ENCODE assay signal across 2 cellular contexts in the genomic region with DNA sequence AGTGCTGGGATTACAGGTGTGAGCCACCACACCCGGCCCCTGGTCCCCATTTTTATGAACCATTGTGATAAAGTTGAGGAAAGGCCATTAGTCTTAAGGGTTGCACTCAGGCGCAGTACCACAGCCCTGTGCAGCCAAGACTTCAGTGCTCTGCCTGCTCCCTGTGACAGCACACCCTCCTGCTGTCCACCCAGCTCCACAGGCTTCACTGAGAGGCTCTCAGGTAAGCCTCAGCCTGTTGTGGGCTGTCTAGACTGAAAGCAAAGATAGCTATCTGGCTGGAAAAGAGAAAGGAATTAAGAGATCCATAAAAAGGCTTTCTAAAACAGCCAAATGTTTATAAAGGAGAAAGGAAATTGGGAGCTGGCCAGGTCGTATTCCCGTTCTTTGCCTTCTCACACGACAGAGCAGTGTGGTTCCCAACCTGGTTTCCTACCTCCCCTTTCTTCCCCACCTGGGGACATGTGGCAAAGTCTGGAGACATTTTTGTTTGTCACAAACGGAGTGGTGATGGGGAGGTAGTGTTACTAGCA.
TF ChIP-seq lines count a peak whose summit lies in the region.

No MANE protein-coding gene starts in this region.

TF ChIP-seq in H1, 55 proteins besides CTCF, POLR2A, EP300 and RAD21:
- TF ChIP-seq BRCA1 (IDR thresholded peaks at IDR 0.05; ENCODE audit: low read depth, low read length) (no peak), SIX5 (IDR thresholded peaks at IDR 0.05; ENCODE audit: low read depth, low read length) (no peak), SIRT6 (IDR thresholded peaks at IDR 0.05; ENCODE audit: low read length) (no peak), JUN (IDR thresholded peaks at IDR 0.05; ENCODE audit: low read depth, low read length) (no peak), KDM4A (IDR thresholded peaks at IDR 0.05; ENCODE audit: low read depth, low read length, severe bottlenecking) (no peak), HDAC6 (IDR thresholded peaks at IDR 0.05; ENCODE audit: low read depth, low read length) (no peak), MAFK (IDR thresholded peaks at IDR 0.05; ENCODE audit: low read depth, low read length) (no peak), CREB1 (IDR thresholded peaks at IDR 0.05) (no peak), ASH2L (IDR thresholded peaks at IDR 0.05; ENCODE audit: low read length) (no peak), BCL11A (IDR thresholded peaks at IDR 0.05; ENCODE audit: low read depth in 2 of 2, low read length in 2 of 2) (no peak), PHF8 (conservative IDR thresholded peaks at IDR 0.05; ENCODE audit: low read depth, low read length) (no peak), TEAD4 (IDR thresholded peaks at IDR 0.05; ENCODE audit: low read depth, low read length) (no peak)
- TF ChIP-seq, protein P1, sequence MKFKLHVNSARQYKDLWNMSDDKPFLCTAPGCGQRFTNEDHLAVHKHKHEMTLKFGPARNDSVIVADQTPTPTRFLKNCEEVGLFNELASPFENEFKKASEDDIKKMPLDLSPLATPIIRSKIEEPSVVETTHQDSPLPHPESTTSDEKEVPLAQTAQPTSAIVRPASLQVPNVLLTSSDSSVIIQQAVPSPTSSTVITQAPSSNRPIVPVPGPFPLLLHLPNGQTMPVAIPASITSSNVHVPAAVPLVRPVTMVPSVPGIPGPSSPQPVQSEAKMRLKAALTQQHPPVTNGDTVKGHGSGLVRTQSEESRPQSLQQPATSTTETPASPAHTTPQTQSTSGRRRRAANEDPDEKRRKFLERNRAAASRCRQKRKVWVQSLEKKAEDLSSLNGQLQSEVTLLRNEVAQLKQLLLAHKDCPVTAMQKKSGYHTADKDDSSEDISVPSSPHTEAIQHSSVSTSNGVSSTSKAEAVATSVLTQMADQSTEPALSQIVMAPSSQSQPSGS (IDR thresholded peaks at IDR 0.05; ENCODE audit: low read length), result no peak
- TF ChIP-seq, protein P2, sequence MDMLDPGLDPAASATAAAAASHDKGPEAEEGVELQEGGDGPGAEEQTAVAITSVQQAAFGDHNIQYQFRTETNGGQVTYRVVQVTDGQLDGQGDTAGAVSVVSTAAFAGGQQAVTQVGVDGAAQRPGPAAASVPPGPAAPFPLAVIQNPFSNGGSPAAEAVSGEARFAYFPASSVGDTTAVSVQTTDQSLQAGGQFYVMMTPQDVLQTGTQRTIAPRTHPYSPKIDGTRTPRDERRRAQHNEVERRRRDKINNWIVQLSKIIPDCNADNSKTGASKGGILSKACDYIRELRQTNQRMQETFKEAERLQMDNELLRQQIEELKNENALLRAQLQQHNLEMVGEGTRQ (IDR thresholded peaks at IDR 0.05; ENCODE audit: low read length), result no peak

TF ChIP-seq in HEK293T, 16 proteins besides CTCF, POLR2A, EP300 and RAD21:
- TF ChIP-seq, protein P3, sequence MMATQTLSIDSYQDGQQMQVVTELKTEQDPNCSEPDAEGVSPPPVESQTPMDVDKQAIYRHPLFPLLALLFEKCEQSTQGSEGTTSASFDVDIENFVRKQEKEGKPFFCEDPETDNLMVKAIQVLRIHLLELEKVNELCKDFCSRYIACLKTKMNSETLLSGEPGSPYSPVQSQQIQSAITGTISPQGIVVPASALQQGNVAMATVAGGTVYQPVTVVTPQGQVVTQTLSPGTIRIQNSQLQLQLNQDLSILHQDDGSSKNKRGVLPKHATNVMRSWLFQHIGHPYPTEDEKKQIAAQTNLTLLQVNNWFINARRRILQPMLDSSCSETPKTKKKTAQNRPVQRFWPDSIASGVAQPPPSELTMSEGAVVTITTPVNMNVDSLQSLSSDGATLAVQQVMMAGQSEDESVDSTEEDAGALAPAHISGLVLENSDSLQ (IDR thresholded peaks at IDR 0.05), result no peak
- TF ChIP-seq CTBP1 (IDR thresholded peaks at IDR 0.05; ENCODE audit: borderline replicate concordance), result no peak
- no peak for TF ChIP-seq ARNT (IDR thresholded peaks at IDR 0.05)
- TF ChIP-seq LEF1 (IDR thresholded peaks at IDR 0.05; ENCODE audit: borderline replicate concordance), result no peak
- no peak for TF ChIP-seq SUZ12 (IDR thresholded peaks at IDR 0.05)
- TF ChIP-seq BHLHE40 (IDR thresholded peaks at IDR 0.05; ENCODE audit: borderline replicate concordance), result no peak
- no peak for TF ChIP-seq NFRKB (IDR thresholded peaks at IDR 0.05)
- TF ChIP-seq SP1 (IDR thresholded peaks at IDR 0.05), result no peak
- TF ChIP-seq ELF4 (IDR thresholded peaks at IDR 0.05), result no peak
- no peak for TF ChIP-seq TARDBP (IDR thresholded peaks at IDR 0.05)
- no peak for TF ChIP-seq HDGF (IDR thresholded peaks at IDR 0.05; ENCODE audit: borderline replicate concordance)
- TF ChIP-seq ZNF384 (IDR thresholded peaks at IDR 0.05), result no peak
- no peak for TF ChIP-seq FOXM1 (IDR thresholded peaks at IDR 0.05; ENCODE audit: borderline replicate concordance)
- no peak for TF ChIP-seq FOXK2 (IDR thresholded peaks at IDR 0.05)
- no peak for TF ChIP-seq FOXA1 (IDR thresholded peaks at IDR 0.05)
